ENCODE assay signal across 8 cellular contexts in genomic region chrX:153900806-153901752, GRCh38. TPM values are rescaled to one million over a fixed set of nuclear protein-coding genes. Genes with fewer than 3 reads are reported as not detected.
DNase-seq lines count a peak whose midpoint lies in the region; ATAC-seq and TF ChIP-seq lines count a peak whose summit lies in the region.

No MANE protein-coding gene starts in this region.

- TF ChIP-seq CTCF in DOHH2 (IDR thresholded peaks at IDR 0.05; ENCODE audit: low read depth, low read length, poor library complexity, severe bottlenecking) (no peak), KMS-11 (conservative IDR thresholded peaks at IDR 0.05; ENCODE audit: low read depth, low read length) (no peak), kidney epithelial cell (IDR thresholded peaks at IDR 0.05; ENCODE audit: insufficient read depth, low read length, poor library complexity, severe bottlenecking) (no peak), coronary artery (IDR thresholded peaks at IDR 0.05) (no peak)

- H3K27me3 Mint-ChIP-seq in stimulated activated naive B cell treated with anti-CD40 and anti-IgM and Interleukin-4, amounts not matched to agents 10 μg/mL and 1 μg/mL and 100 μg/mL, for 72 hours, result no peaks in the 10 kb centered on the region

- H4K20me1 ChIP-seq in DOHH2 (ENCODE audit: control insufficient read depth, insufficient read depth, low read depth, low read length) (no peaks in the 10 kb centered on the region), KMS-11 (ENCODE audit: insufficient read depth) (no peaks in the 10 kb centered on the region)

- no peaks in the 10 kb centered on the region for H3K9me3 ChIP-seq in DOHH2 (ENCODE audit: control insufficient read depth, insufficient read depth, low read length)
- no peaks in the 10 kb centered on the region for H3K9me3 ChIP-seq in SK-N-MC (ENCODE audit: low read depth, low read length)

- H3K4me3 ChIP-seq in DOHH2 (ENCODE audit: low read length), result peak overlapping the region; percentile 47
- H3K4me3 ChIP-seq in KMS-11 (IDR thresholded peaks at IDR 0.05; ENCODE audit: insufficient read depth, low read depth, low read length), result no peak overlapping the region
- H3K4me3 ChIP-seq in SK-N-MC, result peak overlapping the region; percentile 44; the same call in 1 of the 2 replicates
- no peak overlapping the region for H3K4me3 ChIP-seq in kidney epithelial cell (ENCODE audit: low read depth, low read length)
- H3K4me3 ChIP-seq in coronary artery, result no peak overlapping the region

- H3K36me3 ChIP-seq in DOHH2 (ENCODE audit: control insufficient read depth, low read length), result no peaks in the 10 kb centered on the region
- H3K36me3 ChIP-seq in KMS-11 (ENCODE audit: insufficient read depth), result no peaks in the 10 kb centered on the region
- no peaks in the 10 kb centered on the region for H3K36me3 ChIP-seq in SK-N-MC (ENCODE audit: insufficient read depth, low read length)
- no peaks in the 10 kb centered on the region for H3K36me3 ChIP-seq in kidney epithelial cell (ENCODE audit: control insufficient read depth, insufficient read depth, low read length)

- DNase-seq in SK-N-MC (ENCODE audit: low read depth, low spot score), result peak; percentile 48
- peak; percentile 92 for DNase-seq in amniotic epithelial cell (ENCODE audit: low read depth)
- DNase-seq in kidney epithelial cell (ENCODE audit: low read depth), result peak; percentile 74
- DNase-seq in stimulated activated naive B cell treated with anti-CD40 and anti-IgM and Interleukin-4, amounts not matched to agents 10 μg/mL and 1 μg/mL and 100 μg/mL, for 72 hours, result peak; percentile 74
- DNase-seq in coronary artery (ENCODE audit: low spot score), result no peak

- H3K9me3 Mint-ChIP-seq in stimulated activated naive B cell treated with anti-CD40 and anti-IgM and Interleukin-4, amounts not matched to agents 10 μg/mL and 1 μg/mL and 100 μg/mL, for 72 hours, result no peaks in the 10 kb centered on the region

- H3K4me1 Mint-ChIP-seq in stimulated activated naive B cell treated with anti-CD40 and anti-IgM and Interleukin-4, amounts not matched to agents 10 μg/mL and 1 μg/mL and 100 μg/mL, for 72 hours, result peaks cover 35 to 51% of the 10 kb centered on the region in 2 donors

- peak overlapping the region; percentile 59 for H3K4me2 ChIP-seq in DOHH2 (ENCODE audit: low read length)
- peak overlapping the region; percentile 82 for H3K4me2 ChIP-seq in KMS-11

- ATAC-seq in GM21515 (IDR thresholded peaks at IDR 0.05; ENCODE audit: unreplicated experiment), result peak; percentile 64
- ATAC-seq in stimulated activated naive B cell treated with anti-CD40 and anti-IgM and Interleukin-4, amounts not matched to agents 10 μg/mL and 1 μg/mL and 100 μg/mL, for 72 hours (replicated peaks), result peak; percentile 87 to 89

- H3F3A ChIP-seq in DOHH2 (ENCODE audit: control insufficient read depth, insufficient read depth), result no peaks in the 10 kb centered on the region

- H3K4me1 ChIP-seq in DOHH2 (ENCODE audit: control insufficient read depth, low read length), result peaks cover 58% of the 10 kb centered on the region
- peaks cover 35% of the 10 kb centered on the region for H3K4me1 ChIP-seq in KMS-11 (ENCODE audit: low read depth, poor library complexity, severe bottlenecking)

- H3K79me2 ChIP-seq in DOHH2 (ENCODE audit: control insufficient read depth, low read length) (no peaks in the 10 kb centered on the region), KMS-11 (ENCODE audit: insufficient read depth, low read depth) (no peaks in the 10 kb centered on the region)

- H3K27ac Mint-ChIP-seq in stimulated activated naive B cell treated with anti-CD40 and anti-IgM and Interleukin-4, amounts not matched to agents 10 μg/mL and 1 μg/mL and 100 μg/mL, for 72 hours, result peak overlapping the region; percentile 63

- no peaks in the 10 kb centered on the region for H3K27me3 ChIP-seq in DOHH2 (ENCODE audit: control insufficient read depth, low read length)
- H3K27me3 ChIP-seq in KMS-11 (ENCODE audit: insufficient read depth, low read depth), result no peaks in the 10 kb centered on the region
- H3K27me3 ChIP-seq in kidney epithelial cell (ENCODE audit: control insufficient read depth, insufficient read depth, low read length), result no peaks in the 10 kb centered on the region

- H3K9ac ChIP-seq in KMS-11 (no peak overlapping the region), SK-N-MC (ENCODE audit: insufficient read length) (no peak overlapping the region)

- peaks cover 0 to 4% of the 10 kb centered on the region in 2 donors for H3K36me3 Mint-ChIP-seq in stimulated activated naive B cell treated with anti-CD40 and anti-IgM and Interleukin-4, amounts not matched to agents 10 μg/mL and 1 μg/mL and 100 μg/mL, for 72 hours

- no peak overlapping the region for H2AFZ ChIP-seq in KMS-11 (ENCODE audit: low read depth)

- H3K4me3 Mint-ChIP-seq in stimulated activated naive B cell treated with anti-CD40 and anti-IgM and Interleukin-4, amounts not matched to agents 10 μg/mL and 1 μg/mL and 100 μg/mL, for 72 hours, result peak overlapping the region; percentile 29 to 50

- H3K27ac ChIP-seq in DOHH2 (ENCODE audit: low read depth, low read length) (peak overlapping the region; percentile 16; the same call in 1 of the 2 replicates), KMS-11 (peak overlapping the region; percentile 48), SK-N-MC (peak overlapping the region; percentile 70), coronary artery (peak overlapping the region in 1 of 2 donors; percentile 45)

- no peaks in the 10 kb centered on the region for H3K9me2 ChIP-seq in DOHH2 (replicated peaks; ENCODE audit: control insufficient read depth, low read length)

RNA-seq across cellular contexts. Expression of gene AVPR2, which starts 3.4 kb away (rescaled TPM):
- 0.08 and 0.21 TPM in 2 replicates for total RNA-seq in kidney epithelial cell

RNA-seq across cellular contexts. Expression of gene L1CAM, which starts 15.1 kb away (rescaled TPM):
- total RNA-seq in kidney epithelial cell, result 122 and 138 TPM in 2 replicates

RNA-seq across cellular contexts. Expression of gene ARHGAP4, which starts 25.0 kb away (rescaled TPM):
- total RNA-seq in kidney epithelial cell, result 12.7 and 14.0 TPM in 2 replicates

RNA-seq across cellular contexts. Expression of gene NAA10, which starts 33.8 kb away (rescaled TPM):
- total RNA-seq in kidney epithelial cell, result 139 and 141 TPM in 2 replicates

RNA-seq across cellular contexts. Expression of gene RENBP, which starts 43.4 kb away (rescaled TPM):
- 22.9 and 38.7 TPM in 2 replicates for total RNA-seq in kidney epithelial cell

Comparison
In these comparisons a context has a peak if more than half of its experiments do, and no peak if none do; other contexts are left out.
1. H3K4me3 ChIP-seq: peak in DOHH2 (single experiment) and SK-N-MC (single experiment); none in KMS-11 (single experiment), kidney epithelial cell (single experiment) and coronary artery (single experiment).